Comparison of ENCODE assay signal across 7 cellular contexts in genomic region chr11:99791354-99791753, GRCh38.
"Had no signal": no experiment of that assay in that cellular context is flagged by ENCODE, and none has a peak within 500 bp of the region (broad histone marks: within the 10 kb centered on the region; RNA-seq: fewer than 3 reads in every experiment).

No MANE protein-coding gene starts in this region.

- H3K27me3 Mint-ChIP-seq: IgD-negative memory B cell had no signal

- FAIRE-seq: HTR-8/SVneo had no signal

- H3K27ac Mint-ChIP-seq: IgD-negative memory B cell had no signal

- DNase-seq: IMR-90, KBM-7, KG1 had no signal

- H3K9ac ChIP-seq: KMS-11 had no signal

- H3K27ac ChIP-seq: HL-60, KMS-11 had no signal

- H3K4me3 Mint-ChIP-seq: IgD-negative memory B cell had no signal

- H3K4me1 Mint-ChIP-seq: IgD-negative memory B cell had no signal

- H3K4me2 ChIP-seq: KMS-11 had no signal
